In genomic region chr11:57644748-57645715, GRCh38 we compare ENCODE assay signal across 8 cellular contexts. TPM values are rescaled to one million over a fixed set of nuclear protein-coding genes. Genes with fewer than 3 reads are reported as not detected.
A peak's percentile ranks its signal among the peaks of the same experiment; 100 is the strongest.
DNase-seq lines count a peak whose midpoint lies in the region; TF ChIP-seq lines count a peak whose summit lies in the region.

No MANE protein-coding gene starts in this region.

- H3K27ac ChIP-seq in VCaP (no peak overlapping the region), mammary epithelial cell (ENCODE audit: insufficient read depth, low read depth, low read length) (no peak overlapping the region)

- DNase-seq in GM06990 (ENCODE audit: extremely low read depth, insufficient read length) (peak; percentile 41), HFF-Myc (ENCODE audit: extremely low read depth, low read depth) (no peak), NCI-H1694 treated with DMSO at 0.1 percent for 48 hours (lab: John Stamatoyannopoulos, UW) (peak; percentile 33), mammary epithelial cell (no peak), kidney epithelial cell (ENCODE audit: low read depth) (no peak), kidney glomerular epithelial cell (lab: John Stamatoyannopoulos, UW) (no peak)
- peak; percentile 89 to 91 for DNase-seq in stimulated activated CD4-positive, alpha-beta T cell treated with anti-CD3 and anti-CD28 coated beads, Interleukin-2, amount 100 ng/mL, for 48 hours

- dilution Hi-C loops in mammary epithelial cell (cut with HindIII; ENCODE audit: low sequenced_read_pairs), result no loop called here

- peaks cover 49% of the 10 kb centered on the region for H3K4me1 ChIP-seq in mammary epithelial cell (ENCODE audit: insufficient read depth, low read length)

- no peaks in the 10 kb centered on the region for H4K20me1 ChIP-seq in mammary epithelial cell (ENCODE audit: insufficient read depth, low read length)

- H3K27me3 ChIP-seq in GM06990 (replicated peaks; ENCODE audit: control insufficient read depth, insufficient read depth, low read length) (peaks cover 3% of the 10 kb centered on the region), mammary epithelial cell (ENCODE audit: insufficient read depth, low read length) (no peaks in the 10 kb centered on the region), kidney epithelial cell (ENCODE audit: control insufficient read depth, insufficient read depth, low read length) (peaks cover 39% of the 10 kb centered on the region)

- no peak overlapping the region for H3K4me2 ChIP-seq in mammary epithelial cell (ENCODE audit: insufficient read depth, low read depth, low read length)

- H2AFZ ChIP-seq in mammary epithelial cell (ENCODE audit: low read depth, low read length), result no peak overlapping the region

- H3K4me3 ChIP-seq in GM06990 (replicated peaks; ENCODE audit: low read depth, low read length) (no peak overlapping the region), HFF-Myc (replicated peaks; ENCODE audit: low read depth, low read length) (no peak overlapping the region), mammary epithelial cell (replicated peaks in 1 of 3; ENCODE audit: insufficient read depth in 1 of 3, low read depth in 2 of 3, low read length in 3 of 3) (no peak overlapping the region), kidney epithelial cell (ENCODE audit: low read depth, low read length) (no peak overlapping the region)

- no peak overlapping the region for H3K9ac ChIP-seq in mammary epithelial cell (ENCODE audit: insufficient read depth, low read length)

- CTCF ChIA-PET in mammary epithelial cell (lab: Charles Lee; ENCODE audit: low non-redundant PET), result interaction anchor here (0.6 to 1.1 kb wide), 6 partner anchors 21 to 160 kb away, joined by 3 to 8 read pairs (median 4); partner anchors contain the start of gene UBE2L6

- no TSS peak for BruUV-seq in mammary epithelial cell (replicated peaks; lab: Mats Ljungman, UMichigan)

- in situ Hi-C loops in mammary epithelial cell (cut with MboI; ENCODE audit: low sequenced_read_pairs in 2 of 2), result loop anchor here (5.0 to 10.0 kb wide), 3 partner anchors 78 to 300 kb away; partner anchors contain the start of gene UBE2L6 (in 1 of the 2)

- H3K36me3 ChIP-seq in GM06990 (ENCODE audit: control insufficient read depth, insufficient read depth, low read length) (no peaks in the 10 kb centered on the region), mammary epithelial cell (ENCODE audit: insufficient read depth, low read length) (peaks cover 2% of the 10 kb centered on the region), kidney epithelial cell (ENCODE audit: control insufficient read depth, insufficient read depth, low read length) (no peaks in the 10 kb centered on the region)

- TF ChIP-seq CTCF in GM06990 (IDR thresholded peaks at IDR 0.05; ENCODE audit: insufficient read depth, low read length, poor library complexity, severe bottlenecking) (peak; percentile 95), HFF-Myc (IDR thresholded peaks at IDR 0.05; ENCODE audit: low read depth, low read length, missing control alignments) (peak; percentile 83), VCaP (conservative IDR thresholded peaks at IDR 0.05) (peak; percentile 96), mammary epithelial cell (conservative IDR thresholded peaks at IDR 0.05 in 1 of 2, IDR thresholded peaks at IDR 0.05 in 1 of 2; ENCODE audit: extremely low read depth in 1 of 2, insufficient read depth in 1 of 2, low read depth in 1 of 2, low read length in 2 of 2) (peak; percentile 63 to 86), kidney epithelial cell (IDR thresholded peaks at IDR 0.05; ENCODE audit: insufficient read depth, low read length, poor library complexity, severe bottlenecking) (peak; percentile 96)

- intact Hi-C loops in mammary epithelial cell (cut with micrococcal nuclease), result loop anchor here (2.0 to 10.0 kb wide), 3 partner anchors 114 to 870 kb away; partner anchors contain the start of gene TIMM10

- WGBS in mammary epithelial cell (ENCODE audit: low coverage, missing lambda C conversion rate), result 22% methylated on average over 17 of the region's 18 CpGs

- no peaks in the 10 kb centered on the region for H3K9me3 ChIP-seq in mammary epithelial cell (replicated peaks; ENCODE audit: insufficient read depth, low read length)

- peaks cover 24% of the 10 kb centered on the region for H3K79me2 ChIP-seq in mammary epithelial cell (ENCODE audit: insufficient read depth, low read length)

RNA-seq across cellular contexts. Expression of gene YPEL4, which starts 4.7 kb away (rescaled TPM):
- total RNA-seq in mammary epithelial cell (under 1 TPM; under 0.01 to 0.35 TPM), kidney epithelial cell (1.4 TPM in 1 of 2 replicates, not detected in the other)
- polyA plus RNA-seq in mammary epithelial cell, result 0.05 TPM
- not detected for polyA minus RNA-seq in mammary epithelial cell

RNA-seq across cellular contexts. Expression of gene CLP1, which starts 12.5 kb away (rescaled TPM):
- total RNA-seq in mammary epithelial cell (10 to 100 TPM; 16.0 to 19.0 TPM), kidney epithelial cell (17.7 and 20.7 TPM in 2 replicates)
- 38.7 TPM for polyA plus RNA-seq in mammary epithelial cell
- polyA minus RNA-seq in mammary epithelial cell, result 19.0 TPM

RNA-seq across cellular contexts. Expression of gene ZDHHC5, which starts 22.9 kb away (rescaled TPM):
- 100 to 1,000 TPM in 1 of 2 donors, 10 to 100 TPM in 1; 81.7 to 101 TPM for total RNA-seq in mammary epithelial cell
- polyA plus RNA-seq in mammary epithelial cell, result 94.2 TPM
- polyA minus RNA-seq in mammary epithelial cell, result 108 TPM
- 62.4 and 69.2 TPM in 2 replicates for total RNA-seq in kidney epithelial cell

RNA-seq across cellular contexts. Expression of gene SERPING1, which starts 47.5 kb away (rescaled TPM):
- total RNA-seq in mammary epithelial cell (10 to 100 TPM in 1 of 2 donors, 1 to 10 TPM in 1; 9.7 to 23.8 TPM), kidney epithelial cell (18.2 and 21.6 TPM in 2 replicates)
- 15.3 TPM for polyA plus RNA-seq in mammary epithelial cell
- polyA minus RNA-seq in mammary epithelial cell, result 29.9 TPM

Comparison
In these comparisons a context has a peak if more than half of its experiments do, and no peak if none do; other contexts are left out.
1. DNase-seq: peak in GM06990 (single experiment), NCI-H1694 treated with DMSO at 0.1 percent for 48 hours (single experiment) and stimulated activated CD4-positive, alpha-beta T cell treated with anti-CD3 and anti-CD28 coated beads, Interleukin-2, amount 100 ng/mL, for 48 hours (2 of 2); none in HFF-Myc (single experiment), mammary epithelial cell (single experiment), kidney epithelial cell (single experiment) and kidney glomerular epithelial cell (single experiment).
2. Peak in every context shown above with its lines, with median percentiles within 50 percentile points of each other: CTCF ChIP-seq.